Comparison of ENCODE assay signal across 1 cellular context in genomic region chr5:35230043-35230611, GRCh38.
TF ChIP-seq lines count a peak whose summit lies in the region.

Gene PRLR, minus strand, starts transcription at chr5:35230487. Its CDS starts 140,867 bp downstream, at chr5:35089620.

TF ChIP-seq in GM12878, 131 proteins besides CTCF, POLR2A, EP300 and RAD21 (continued from another document):
- TF ChIP-seq REST (IDR thresholded peaks at IDR 0.05; ENCODE audit: low read depth, low read length) (no peak), DPF2 (IDR thresholded peaks at IDR 0.05) (peak; percentile 60), CBFB (IDR thresholded peaks at IDR 0.05; ENCODE audit: low read depth) (no peak), ASH2L (IDR thresholded peaks at IDR 0.05; ENCODE audit: borderline replicate concordance, low read depth) (no peak), EGR1 (IDR thresholded peaks at IDR 0.05; ENCODE audit: borderline replicate concordance in 1 of 2, low read depth in 2 of 2, low read length in 2 of 2) (no peak), IKZF1 (conservative IDR thresholded peaks at IDR 0.05) (peak; percentile 66), ZNF687 (IDR thresholded peaks at IDR 0.05) (peak; percentile 60; the same call in 1 of the 2 replicates), BACH1 (IDR thresholded peaks at IDR 0.05; ENCODE audit: borderline replicate concordance) (peak; percentile 36; the same call in 1 of the 2 replicates), BHLHE40 (IDR thresholded peaks at IDR 0.05; ENCODE audit: borderline replicate concordance in 1 of 2, low read depth in 2 of 2, low read length in 1 of 2) (peak in 1 of 2 experiments; percentile 7; a peak in 1 of 4 replicates), MTA3 (IDR thresholded peaks at IDR 0.05; ENCODE audit: borderline replicate concordance, low read length) (no peak), MLLT1 (IDR thresholded peaks at IDR 0.05) (peak; percentile 23), E2F8 (IDR thresholded peaks at IDR 0.05; ENCODE audit: low read depth, partially characterized antibody) (no peak), BCL3 (IDR thresholded peaks at IDR 0.05; ENCODE audit: borderline replicate concordance, insufficient read depth, low read depth, low read length, poor library complexity, severe bottlenecking) (no peak), ZNF384 (IDR thresholded peaks at IDR 0.05; ENCODE audit: borderline replicate concordance, low read depth, low read length) (no peak), TARDBP (IDR thresholded peaks at IDR 0.05; ENCODE audit: borderline replicate concordance) (no peak), TCF12 (IDR thresholded peaks at IDR 0.05; ENCODE audit: low read depth, low read length) (no peak), ZNF217 (IDR thresholded peaks at IDR 0.05) (peak; percentile 74; the same call in 1 of the 2 replicates), STAT3 (IDR thresholded peaks at IDR 0.05; ENCODE audit: low read depth, low read length) (no peak), ZNF24 (IDR thresholded peaks at IDR 0.05) (peak; percentile 81), MYC (IDR thresholded peaks at IDR 0.05; ENCODE audit: insufficient read depth, insufficient read length, insufficient replicate concordance, low read length, severe bottlenecking) (no peak), POLR2AphosphoS5 (IDR thresholded peaks at IDR 0.05; ENCODE audit: low read length) (peak; percentile 19; the same call in 1 of the 2 replicates), SMARCA5 (IDR thresholded peaks at IDR 0.05) (0 out of 2 replicates have a peak, but pooled peaks have one; percentile 56), HDGF (IDR thresholded peaks at IDR 0.05) (no peak), MEF2B (IDR thresholded peaks at IDR 0.05; ENCODE audit: partially characterized antibody, poor library complexity, severe bottlenecking) (peak; percentile 70), YY1 (IDR thresholded peaks at IDR 0.05; ENCODE audit: low read depth, low read length) (no peak), HSF1 (IDR thresholded peaks at IDR 0.05; ENCODE audit: low read depth, low read length) (no peak), FOXK2 (IDR thresholded peaks at IDR 0.05) (no peak), SUPT20H (IDR thresholded peaks at IDR 0.05; ENCODE audit: borderline replicate concordance, control insufficient read depth, low read depth, low read length) (no peak), RCOR1 (conservative IDR thresholded peaks at IDR 0.05; ENCODE audit: low read depth, low read length) (no peak), JUNB (IDR thresholded peaks at IDR 0.05) (no peak), SIN3A (IDR thresholded peaks at IDR 0.05; ENCODE audit: low read depth, low read length) (0 out of 2 replicates have a peak, but pooled peaks have one; percentile 1), RELA (IDR thresholded peaks at IDR 0.05; ENCODE audit: borderline replicate concordance, partially characterized antibody) (no peak), TBL1XR1 (IDR thresholded peaks at IDR 0.05; ENCODE audit: low read depth, low read length) (no peak), JUND (IDR thresholded peaks at IDR 0.05; ENCODE audit: low read depth, low read length) (no peak), CBX3 (IDR thresholded peaks at IDR 0.05; ENCODE audit: borderline replicate concordance, low read depth) (no peak), GABPA (IDR thresholded peaks at IDR 0.05; ENCODE audit: low read depth) (no peak), WRNIP1 (IDR thresholded peaks at IDR 0.05; ENCODE audit: borderline replicate concordance, low read depth, low read length) (no peak), RAD51 (IDR thresholded peaks at IDR 0.05) (no peak), FOXM1 (IDR thresholded peaks at IDR 0.05; ENCODE audit: low read depth, low read length) (no peak), PAX8 (IDR thresholded peaks at IDR 0.05) (no peak), MAX (IDR thresholded peaks at IDR 0.05; ENCODE audit: low read depth, low read length) (peak; percentile 22; the same call in 1 of the 2 replicates), NRF1 (conservative IDR thresholded peaks at IDR 0.05; ENCODE audit: low read depth, low read length) (no peak), GATAD2B (conservative IDR thresholded peaks at IDR 0.05; ENCODE audit: low read depth) (peak; percentile 61; the same call in 1 of the 2 replicates)
